ENCODE assay signal across 8 cellular contexts in the genomic region with DNA sequence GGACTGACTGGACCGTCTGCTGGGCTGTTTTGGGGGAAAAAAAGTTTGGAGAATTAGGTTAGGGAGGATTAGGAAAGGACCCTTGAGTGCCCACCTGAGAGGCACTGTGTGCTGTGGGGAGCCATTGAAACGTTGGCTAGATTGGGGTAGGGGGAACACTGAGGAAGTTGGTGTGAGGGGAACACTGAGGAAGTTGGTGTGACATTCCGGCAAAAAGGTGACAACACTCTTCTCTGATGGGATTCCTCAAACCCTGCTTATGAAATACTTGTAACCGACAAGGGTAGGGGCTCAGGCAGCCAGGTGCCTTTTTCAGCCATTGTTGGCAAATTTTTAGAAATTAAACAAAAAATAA. TPM values are rescaled to one million over a fixed set of nuclear protein-coding genes. Genes with fewer than 3 reads are reported as not detected.
DNase-seq lines count a peak whose midpoint lies in the region; ATAC-seq and TF ChIP-seq lines count a peak whose summit lies in the region.

No MANE protein-coding gene starts in this region.

- H3K27ac ChIP-seq in SJCRH30 = peak overlapping the region; percentile 13
- H3K27ac ChIP-seq in esophagus squamous epithelium = peak overlapping the region; percentile 91 to 98 (median 93)
- H3K27ac ChIP-seq in prostate gland = peak overlapping the region; percentile 99

- no peaks in the 10 kb centered on the region for H3K4me1 ChIP-seq in SJCRH30
- peaks cover 0 to 48% (median 10%) of the 10 kb centered on the region in 3 donors for H3K4me1 ChIP-seq in esophagus squamous epithelium
- H3K4me1 ChIP-seq in prostate gland (replicated peaks) = no peaks in the 10 kb centered on the region

- H3K27me3 ChIP-seq in GM06990 (replicated peaks; ENCODE audit: control insufficient read depth, insufficient read depth, low read length) (no peaks in the 10 kb centered on the region), SJCRH30 (no peaks in the 10 kb centered on the region), esophagus squamous epithelium (no peaks in the 10 kb centered on the region), prostate gland (replicated peaks; ENCODE audit: insufficient read depth) (no peaks in the 10 kb centered on the region)

- 16 to 20% methylated on average over 4 of the region's 4 CpGs for WGBS in esophagus squamous epithelium, 2 donors
- WGBS in prostate gland = 12% methylated on average over 4 of the region's 4 CpGs

- TF ChIP-seq CTCF in GM06990 (IDR thresholded peaks at IDR 0.05; ENCODE audit: insufficient read depth, low read length, poor library complexity, severe bottlenecking) (no peak), esophagus squamous epithelium (IDR thresholded peaks at IDR 0.05) (no peak), prostate gland (IDR thresholded peaks at IDR 0.05) (no peak)

- DNase-seq in GM06990 (ENCODE audit: extremely low read depth, insufficient read length) (no peak), SJCRH30 (no peak), esophagus squamous epithelium (lab: John Stamatoyannopoulos, UW) (no peak), prostate gland (ENCODE audit: low spot score) (no peak), NCI-H82 (lab: John Stamatoyannopoulos, UW) (no peak), dermis blood vessel endothelial cell (no peak), A172 (ENCODE audit: low spot score) (no peak)

- no peaks in the 10 kb centered on the region for H3K36me3 ChIP-seq in GM06990 (ENCODE audit: control insufficient read depth, insufficient read depth, low read length)
- H3K36me3 ChIP-seq in SJCRH30 = no peaks in the 10 kb centered on the region
- no peaks in the 10 kb centered on the region for H3K36me3 ChIP-seq in esophagus squamous epithelium
- no peaks in the 10 kb centered on the region for H3K36me3 ChIP-seq in prostate gland

- ATAC-seq in HG03342 (IDR thresholded peaks at IDR 0.05; ENCODE audit: unreplicated experiment) = no peak

- intact Hi-C loops in esophagus squamous epithelium (cut with DNase I) = no loop called here
- intact Hi-C loops in prostate gland (cut with DNase I) = loop anchor here (5.0 to 10.0 kb wide), 2 partner anchors 59 to 171 kb away; partner anchors contain the start of gene HBEGF

- H3K9me3 ChIP-seq in SJCRH30 (replicated peaks) = no peaks in the 10 kb centered on the region
- H3K9me3 ChIP-seq in esophagus squamous epithelium = no peaks in the 10 kb centered on the region
- H3K9me3 ChIP-seq in prostate gland = no peaks in the 10 kb centered on the region

- H3K4me3 ChIP-seq in GM06990 (replicated peaks; ENCODE audit: low read depth, low read length) (peak overlapping the region; percentile 91), SJCRH30 (peak overlapping the region; percentile 66), esophagus squamous epithelium (peak overlapping the region; percentile 59 to 90 (median 78)), prostate gland (peak overlapping the region; percentile 88 to 97)

- TF ChIP-seq POLR2A in esophagus squamous epithelium (IDR thresholded peaks at IDR 0.05) (no peak), prostate gland (IDR thresholded peaks at IDR 0.05) (no peak)

RNA-seq across cellular contexts. Expression of gene CYSTM1, which starts 1.0 kb away (rescaled TPM):
- total RNA-seq in SJCRH30 (2014; rRNA removed; shearing (Covaris generic)) = 9.4 and 10.5 TPM in 2 replicates
- total RNA-seq in esophagus squamous epithelium = 10 to 100 TPM in 3 of 4 donors, 1 to 10 TPM in 1; 2.6 to 22.5 (median 12.8) TPM
- 10 to 100 TPM; 37.0 to 51.7 TPM for total RNA-seq in prostate gland
- total RNA-seq in dermis blood vessel endothelial cell = 8.7 and 8.8 TPM in 2 replicates
- 48.4 and 54.9 TPM in 2 replicates for total RNA-seq in A172 (2014; rRNA removed; shearing (Covaris generic))

RNA-seq across cellular contexts. Expression of gene IGIP, which starts 50.3 kb away (rescaled TPM):
- total RNA-seq in SJCRH30 (2014; rRNA removed; shearing (Covaris generic)) = 1.5 and 1.6 TPM in 2 replicates
- 10 to 100 TPM in 1 of 4 donors, 1 to 10 TPM in 3; 2.9 to 12.4 (median 6.5) TPM for total RNA-seq in esophagus squamous epithelium
- total RNA-seq in prostate gland = 10 to 100 TPM; 10.5 to 13.8 TPM
- total RNA-seq in dermis blood vessel endothelial cell = 5.0 and 5.8 TPM in 2 replicates
- total RNA-seq in A172 (2014; rRNA removed; shearing (Covaris generic)) = 2.5 and 3.2 TPM in 2 replicates

Comparison
In these comparisons a context has a peak if more than half of its experiments do, and no peak if none do; other contexts are left out.
1. H3K27ac ChIP-seq: peak in every context shown above with its lines; median percentile 99 in prostate gland; 93 in esophagus squamous epithelium; 13 in SJCRH30.